8 cellular contexts compared by ENCODE assay signal in genomic region chr6:117346142-117346930, GRCh38.
DNase-seq lines count a peak whose midpoint lies in the region; ATAC-seq and TF ChIP-seq lines count a peak whose summit lies in the region.

No MANE protein-coding gene starts in this region.

- H3K36me3 ChIP-seq in mesendoderm (ENCODE audit: control insufficient read depth, insufficient read depth, low read length) = no peaks in the 10 kb centered on the region

- H3K9me3 Mint-ChIP-seq in MCF 10A (ENCODE audit: unreplicated experiment) = no peaks in the 10 kb centered on the region

- no peaks in the 10 kb centered on the region for H3K27me3 Mint-ChIP-seq in MCF 10A (ENCODE audit: insufficient read depth, unreplicated experiment)

- DNase-seq in NOMO-1 treated with DMSO at 0.1 percent for 48 hours (lab: John Stamatoyannopoulos, UW; ENCODE audit: unreplicated experiment) (peak; percentile 57), NOMO-1 treated with dmso at 0.1 percent for 144 hours (lab: John Stamatoyannopoulos, UW; ENCODE audit: unreplicated experiment) (no peak), NCI-H146 (lab: John Stamatoyannopoulos, UW) (peak; percentile 12), MCF 10A (ENCODE audit: unreplicated experiment) (peak; percentile 16), mesendoderm (peak; percentile 13)

- CTCF ChIA-PET in MCF 10A (lab: Yijun Ruan, JAX) = interaction anchor here (0.6 to 1.2 kb wide), 14 partner anchors 9 to 1417 kb away, joined by 3 to 8 read pairs (median 4); no protein-coding TSS in a partner anchor

- no peak overlapping the region for H4K8ac ChIP-seq in mesendoderm (ENCODE audit: low read depth, low read length)

- no peak overlapping the region for H3K4ac ChIP-seq in mesendoderm (ENCODE audit: low read depth, low read length)

- no peak overlapping the region for H3K9ac ChIP-seq in mesendoderm (ENCODE audit: low read length)

- POLR2A ChIA-PET in MCF 10A (lab: Yijun Ruan, JAX) = no interaction called here

- H3K4me3 ChIP-seq in mesendoderm (ENCODE audit: low read length) = no peak overlapping the region

- peaks cover 6% of the 10 kb centered on the region for H3K4me1 Mint-ChIP-seq in MCF 10A (ENCODE audit: insufficient read depth, unreplicated experiment)

- no peak overlapping the region for H2BK120ac ChIP-seq in mesendoderm (ENCODE audit: low read depth, low read length)

- H2AK5ac ChIP-seq in mesendoderm (ENCODE audit: low read length) = no peak overlapping the region

- BruUV-seq in MCF 10A (replicated peaks; lab: Mats Ljungman, UMichigan) = no TSS peak

- ATAC-seq in HG03039 (IDR thresholded peaks at IDR 0.05; ENCODE audit: unreplicated experiment) (no peak), GM19397 (IDR thresholded peaks at IDR 0.05; ENCODE audit: unreplicated experiment) (no peak), GM19328 (IDR thresholded peaks at IDR 0.05; ENCODE audit: unreplicated experiment) (no peak)

- peak; percentile 38 for TF ChIP-seq CTCF in MCF 10A (IDR thresholded peaks at IDR 0.05; ENCODE audit: unreplicated experiment)

- no peak overlapping the region for H2BK5ac ChIP-seq in mesendoderm (ENCODE audit: low read length)

- H3K4me2 ChIP-seq in mesendoderm (ENCODE audit: low read length) = no peak overlapping the region

- no peaks in the 10 kb centered on the region for H3K4me1 ChIP-seq in mesendoderm (ENCODE audit: control insufficient read depth, low read depth, low read length)

- H3K27ac Mint-ChIP-seq in MCF 10A (ENCODE audit: low read depth, unreplicated experiment) = no peak overlapping the region

- H3K23ac ChIP-seq in mesendoderm (ENCODE audit: low read length) = no peak overlapping the region

- no CpG with 5 or more reads among the region's 7 CpGs for WGBS in mesendoderm (ENCODE audit: extremely low coverage, insufficient coverage, low lambda C conversion rate)

- no peak overlapping the region for H3K27ac ChIP-seq in mesendoderm (ENCODE audit: low read depth, low read length)

- no peak overlapping the region for H3K18ac ChIP-seq in mesendoderm (ENCODE audit: low read length)

- no peak overlapping the region for H4K5ac ChIP-seq in mesendoderm (ENCODE audit: low read length)

- no peaks in the 10 kb centered on the region for H3K27me3 ChIP-seq in mesendoderm (ENCODE audit: insufficient read depth, low read length, poor library complexity)

- no peaks in the 10 kb centered on the region for H3K79me1 ChIP-seq in mesendoderm (ENCODE audit: low read length)

- peaks cover 58% of the 10 kb centered on the region for H3K36me3 Mint-ChIP-seq in MCF 10A (ENCODE audit: insufficient read depth, unreplicated experiment)

- H2BK15ac ChIP-seq in mesendoderm (replicated peaks; ENCODE audit: low read depth) = no peak overlapping the region

- intact Hi-C loops in MCF 10A (cut with micrococcal nuclease) = loop anchor here (2.0 to 5.0 kb wide), 4 partner anchors 106 to 484 kb away; no protein-coding TSS in a partner anchor

- no peak overlapping the region for H3K56ac ChIP-seq in mesendoderm (ENCODE audit: low read length)

- H3K79me2 ChIP-seq in mesendoderm (ENCODE audit: control insufficient read depth, insufficient read depth, low read length) = no peaks in the 10 kb centered on the region

- H3K4me3 Mint-ChIP-seq in MCF 10A (ENCODE audit: unreplicated experiment) = no peak overlapping the region
